In genomic region chr18:8262221-8262620, GRCh38 we compare ENCODE assay signal across 24 cellular contexts.
A peak's percentile ranks its signal among the peaks of the same experiment; 100 is the strongest.
DNase-seq lines count a peak whose midpoint lies in the region; ATAC-seq and TF ChIP-seq lines count a peak whose summit lies in the region.
"Had no signal": no experiment of that assay in that cellular context is flagged by ENCODE, and none has a peak within 500 bp of the region (broad histone marks: within the 10 kb centered on the region; RNA-seq: fewer than 3 reads in every experiment).

No MANE protein-coding gene starts in this region.

- ATAC-seq in GM23338: peak; percentile 21; the same call in 1 of the 3 replicates
- ATAC-seq in SK-N-SH treated with all-trans-retinoic acid at 6 μM for 48 hours: peak; percentile 54
- ATAC-seq in HG03135 (IDR thresholded peaks at IDR 0.05; ENCODE audit: unreplicated experiment): no peak
- ATAC-seq in HG03097 (IDR thresholded peaks at IDR 0.05; ENCODE audit: low FRiP score, unreplicated experiment): no peak
- no peak for ATAC-seq in GM18909 (IDR thresholded peaks at IDR 0.05; ENCODE audit: poor library complexity, unreplicated experiment)

- H3K4me3 ChIP-seq in GM23338 (no peak overlapping the region), neural progenitor cell (no peak overlapping the region)
- H3K4me3 ChIP-seq: Peyer's patch, SJCRH30 had no signal

- H2AFZ ChIP-seq in GM23338 (no peak overlapping the region), neural progenitor cell (replicated peaks) (no peak overlapping the region)

- no peaks in the 10 kb centered on the region for H3K79me2 ChIP-seq in GM23338 (replicated peaks; ENCODE audit: insufficient read depth)
- no peaks in the 10 kb centered on the region for H3K79me2 ChIP-seq in neural progenitor cell (ENCODE audit: low read depth)

- peaks cover 22% of the 10 kb centered on the region for H3K4me1 Mint-ChIP-seq in GM23338
- peaks cover 33% of the 10 kb centered on the region for H3K4me1 Mint-ChIP-seq in glutamatergic neuron (ENCODE audit: low read depth, unreplicated experiment)
- H3K4me1 Mint-ChIP-seq in neural progenitor cell: peaks cover 30% of the 10 kb centered on the region
- H3K4me1 Mint-ChIP-seq: CD14-positive monocyte had no signal

- H3K27ac ChIP-seq in GM23338 (ENCODE audit: low read depth) (no peak overlapping the region), neural progenitor cell (no peak overlapping the region)
- H3K27ac ChIP-seq: Peyer's patch, SJCRH30 had no signal

- H3K27me3 ChIP-seq in GM23338 (ENCODE audit: insufficient read depth) (no peaks in the 10 kb centered on the region), neural progenitor cell (no peaks in the 10 kb centered on the region)
- H3K27me3 ChIP-seq: Peyer's patch, SJCRH30 had no signal

- H3K4me1 ChIP-seq in GM23338 (ENCODE audit: insufficient read depth) (peaks cover 6% of the 10 kb centered on the region; the same call in 1 of the 2 replicates), neural progenitor cell (peaks cover 9% of the 10 kb centered on the region)
- H3K4me1 ChIP-seq: Peyer's patch had no signal

- H3K36me3 Mint-ChIP-seq in GM23338 (ENCODE audit: low read depth) (no peaks in the 10 kb centered on the region), glutamatergic neuron (ENCODE audit: unreplicated experiment) (no peaks in the 10 kb centered on the region), neural progenitor cell (peaks cover 7% of the 10 kb centered on the region)
- H3K36me3 Mint-ChIP-seq: CD14-positive monocyte had no signal

- H3K4me2 ChIP-seq in GM23338 (no peak overlapping the region), neural progenitor cell (no peak overlapping the region)

- H3K27ac Mint-ChIP-seq in GM23338: peak overlapping the region; percentile 50
- peak overlapping the region; percentile 18 for H3K27ac Mint-ChIP-seq in glutamatergic neuron (ENCODE audit: unreplicated experiment)
- peak overlapping the region; percentile 75 for H3K27ac Mint-ChIP-seq in neural progenitor cell
- H3K27ac Mint-ChIP-seq: CD14-positive monocyte, HFFc6 had no signal

- no peaks in the 10 kb centered on the region for H3K36me3 ChIP-seq in GM23338 (ENCODE audit: insufficient read depth)
- no peaks in the 10 kb centered on the region for H3K36me3 ChIP-seq in neural progenitor cell
- H3K36me3 ChIP-seq: Peyer's patch, SJCRH30 had no signal

- H3K9me3 Mint-ChIP-seq in GM23338 (no peaks in the 10 kb centered on the region), glutamatergic neuron (ENCODE audit: unreplicated experiment) (peaks cover 12% of the 10 kb centered on the region), neural progenitor cell (no peaks in the 10 kb centered on the region)
- H3K9me3 Mint-ChIP-seq: HFFc6 had no signal

- H3K4me3 Mint-ChIP-seq in GM23338 (no peak overlapping the region), glutamatergic neuron (ENCODE audit: unreplicated experiment) (peak overlapping the region; percentile 7), neural progenitor cell (no peak overlapping the region)
- H3K4me3 Mint-ChIP-seq: CD14-positive monocyte, HFFc6 had no signal

- no peaks in the 10 kb centered on the region for H3K9me3 ChIP-seq in neural progenitor cell (ENCODE audit: low read depth)
- H3K9me3 ChIP-seq: Peyer's patch, SJCRH30 had no signal

- no peaks in the 10 kb centered on the region for H3K9me2 ChIP-seq in GM23338 (ENCODE audit: insufficient read depth)

- TF ChIP-seq CTCF in GM23338 (conservative IDR thresholded peaks at IDR 0.05; ENCODE audit: low read depth in 2 of 2): no peak
- TF ChIP-seq CTCF in glutamatergic neuron (IDR thresholded peaks at IDR 0.05; ENCODE audit: partially characterized antibody, unreplicated experiment): no peak
- no peak for TF ChIP-seq CTCF in neural progenitor cell (IDR thresholded peaks at IDR 0.05)

- H3K27me3 Mint-ChIP-seq in GM23338 (ENCODE audit: insufficient read depth, low read depth, poor library complexity): peaks cover 2% of the 10 kb centered on the region
- peaks cover 6% of the 10 kb centered on the region for H3K27me3 Mint-ChIP-seq in glutamatergic neuron (ENCODE audit: unreplicated experiment)
- peaks cover 2% of the 10 kb centered on the region for H3K27me3 Mint-ChIP-seq in neural progenitor cell (ENCODE audit: insufficient read depth, low read depth)

- H4K20me1 ChIP-seq in GM23338 (replicated peaks; ENCODE audit: insufficient read depth): no peaks in the 10 kb centered on the region
- H4K20me1 ChIP-seq in neural progenitor cell (ENCODE audit: low read depth): no peaks in the 10 kb centered on the region

- no peaks in the 10 kb centered on the region for H3F3A ChIP-seq in GM23338 (replicated peaks; ENCODE audit: low read depth)
- no peaks in the 10 kb centered on the region for H3F3A ChIP-seq in neural progenitor cell (ENCODE audit: low read depth)

- H3K9ac ChIP-seq in neural progenitor cell: no peak overlapping the region

- DNase-seq in GM23338 (ENCODE audit: low spot score): no peak
- peak; percentile 33 for DNase-seq in glutamatergic neuron
- no peak for DNase-seq in neural progenitor cell (ENCODE audit: low spot score)
- no peak for DNase-seq in iPS-NIHi11 (ENCODE audit: low spot score)
- DNase-seq: DMS53; GDM1; H7; HFFc6; KBM-7; MM.1S; NCI-H1048; NCI-H1417 treated with DMSO at 0.1 percent for 48 hours; NCI-H187; NCI-H2107; NCI-H510A; NCI-H748 treated with DMSO at 0.1 percent for 48 hours; NK-92 treated with Interleukin-12 subunit alpha and Interleukin-12 subunit beta, amount 100 ng/mL, for 24 hours; Peyer's patch; SJCRH30 had no signal

TF ChIP-seq in GM23338, 12 proteins besides CTCF, POLR2A, EP300 and RAD21 (continues in another document):
- TF ChIP-seq JUNB (IDR thresholded peaks at IDR 0.05; ENCODE audit: unreplicated experiment) (no peak), POLR2AphosphoS5 (IDR thresholded peaks at IDR 0.05; ENCODE audit: low read depth) (no peak), REST (IDR thresholded peaks at IDR 0.05; ENCODE audit: unreplicated experiment) (no peak), STAT1 (IDR thresholded peaks at IDR 0.05; ENCODE audit: unreplicated experiment) (no peak)

TF ChIP-seq in SK-N-SH treated with all-trans-retinoic acid at 6 μM for 48 hours, 23 proteins besides CTCF, POLR2A, EP300 and RAD21:
- TF ChIP-seq CSRNP3 (CRISPR knock-in tag; IDR thresholded peaks at IDR 0.05): no peak
- TF ChIP-seq ESRRG (CRISPR knock-in tag; IDR thresholded peaks at IDR 0.05): no peak
- no peak for TF ChIP-seq ZFP30 (CRISPR knock-in tag; IDR thresholded peaks at IDR 0.05)
- TF ChIP-seq, protein P1, sequence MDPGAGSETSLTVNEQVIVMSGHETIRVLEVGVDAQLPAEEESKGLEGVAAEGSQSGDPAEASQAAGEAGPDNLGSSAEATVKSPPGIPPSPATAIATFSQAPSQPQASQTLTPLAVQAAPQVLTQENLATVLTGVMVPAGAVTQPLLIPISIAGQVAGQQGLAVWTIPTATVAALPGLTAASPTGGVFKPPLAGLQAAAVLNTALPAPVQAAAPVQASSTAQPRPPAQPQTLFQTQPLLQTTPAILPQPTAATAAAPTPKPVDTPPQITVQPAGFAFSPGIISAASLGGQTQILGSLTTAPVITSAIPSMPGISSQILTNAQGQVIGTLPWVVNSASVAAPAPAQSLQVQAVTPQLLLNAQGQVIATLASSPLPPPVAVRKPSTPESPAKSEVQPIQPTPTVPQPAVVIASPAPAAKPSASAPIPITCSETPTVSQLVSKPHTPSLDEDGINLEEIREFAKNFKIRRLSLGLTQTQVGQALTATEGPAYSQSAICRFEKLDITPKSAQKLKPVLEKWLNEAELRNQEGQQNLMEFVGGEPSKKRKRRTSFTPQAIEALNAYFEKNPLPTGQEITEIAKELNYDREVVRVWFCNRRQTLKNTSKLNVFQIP (CRISPR knock-in tag; IDR thresholded peaks at IDR 0.05; ENCODE audit: borderline replicate concordance, low read depth): no peak
- TF ChIP-seq ZNF8 (CRISPR knock-in tag; IDR thresholded peaks at IDR 0.05): no peak
- no peak for TF ChIP-seq ZNF70 (CRISPR knock-in tag; IDR thresholded peaks at IDR 0.05)
- no peak for TF ChIP-seq ZNF565 (CRISPR knock-in tag; conservative IDR thresholded peaks at IDR 0.05; ENCODE audit: low read depth)
- no peak for TF ChIP-seq CSDC2 (CRISPR knock-in tag; IDR thresholded peaks at IDR 0.05)
TF ChIP-seq in SK-N-SH treated with all-trans-retinoic acid at 6 μM for 48 hours: peak in this region for 0.

Comparison
In these comparisons a context has a peak if more than half of its experiments do, and no peak if none do; other contexts are left out.
1. ATAC-seq: peak in GM23338 (single experiment) and SK-N-SH treated with all-trans-retinoic acid at 6 μM for 48 hours (single experiment); none in HG03135 (single experiment), HG03097 (single experiment) and GM18909 (single experiment).
2. H3K27ac Mint-ChIP-seq: peak in every context shown above with its lines; median percentile 75 in neural progenitor cell; 50 in GM23338; 18 in glutamatergic neuron.